Comparison of ENCODE assay signal across 27 cellular contexts in the genomic region with DNA sequence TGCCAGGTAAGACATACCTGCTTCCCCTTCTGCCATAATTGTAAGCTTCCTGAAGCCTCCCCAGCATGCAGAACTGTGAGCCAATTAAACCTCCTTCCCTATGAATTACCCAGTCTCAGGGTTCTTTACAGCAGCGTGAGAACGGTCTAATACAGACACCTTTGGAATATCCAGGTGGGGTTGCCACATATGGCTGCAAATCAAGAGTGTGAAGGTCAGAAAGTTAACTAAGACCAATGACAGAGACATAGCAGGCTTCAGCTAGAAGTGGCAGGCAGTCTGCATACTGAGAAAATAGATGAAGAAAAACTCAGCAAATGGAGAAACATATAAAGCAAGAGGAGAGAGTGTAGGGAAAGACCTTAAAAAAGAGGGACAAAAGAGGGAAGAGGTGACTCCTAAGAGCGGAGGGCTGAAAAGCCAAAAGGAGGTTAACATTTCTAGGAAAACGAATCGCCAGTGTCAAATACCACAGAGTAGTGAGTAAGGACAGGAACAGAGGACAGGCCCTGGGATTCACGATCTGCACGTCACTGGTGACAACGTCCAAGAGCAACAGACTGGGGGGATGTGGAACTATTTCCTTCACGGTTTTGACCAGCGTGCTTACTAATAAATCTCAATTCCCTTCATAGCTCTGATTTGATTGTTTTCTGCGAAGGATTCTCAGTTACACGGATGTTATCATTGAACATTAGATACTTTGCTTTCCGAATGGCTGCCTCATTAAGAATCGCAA. TPM values are rescaled to one million over a fixed set of nuclear protein-coding genes. Genes with fewer than 3 reads are reported as not detected.
DNase-seq lines count a peak whose midpoint lies in the region; ATAC-seq and TF ChIP-seq lines count a peak whose summit lies in the region.
"Had no signal": no experiment of that assay in that cellular context is flagged by ENCODE, and none has a peak within 500 bp of the region (broad histone marks: within the 10 kb centered on the region; RNA-seq: fewer than 3 reads in every experiment).

No MANE protein-coding gene starts in this region.

- H3K27ac Mint-ChIP-seq in CD8-positive, alpha-beta T cell, result no peak overlapping the region
- no peak overlapping the region for H3K27ac Mint-ChIP-seq in neural progenitor cell
- H3K27ac Mint-ChIP-seq: activated CD4-positive, alpha-beta T cell treated with anti-CD3 and anti-CD28 coated beads for 36 hours; activated CD8-positive, alpha-beta T cell treated with anti-CD3 and anti-CD28 coated beads, Interleukin-2, amount 10 ng/mL, durations not matched to agents 7 days and 5 days; activated T-helper 2 cell treated with anti-CD3 and anti-CD28 coated beads, Interferon-gamma antibody, Interleukin-2, Interleukin-4, amounts not matched to agents 10 μg/mL and 5 μg/mL and 100 μg/mL, durations not matched to agents 14 hours and 24 hours and 36 hours; memory B cell; stimulated activated naive CD8-positive, alpha-beta T cell treated with anti-CD3 and anti-CD28 coated beads, Interleukin-15, amount 100 ng/mL, for 72 hours had no signal

- no peaks in the 10 kb centered on the region for H3K36me3 Mint-ChIP-seq in CD8-positive, alpha-beta T cell
- H3K36me3 Mint-ChIP-seq in neural progenitor cell, result peaks cover 4% of the 10 kb centered on the region
- H3K36me3 Mint-ChIP-seq: memory B cell had no signal

- H3K9ac ChIP-seq in OCI-LY3 (ENCODE audit: low read length) (no peak overlapping the region; the same call in 1 of the 2 replicates), neural progenitor cell (no peak overlapping the region)
- H3K9ac ChIP-seq: KMS-11 had no signal

- H3F3A ChIP-seq in neural progenitor cell (ENCODE audit: low read depth), result peaks cover 6% of the 10 kb centered on the region

- peaks cover 29% of the 10 kb centered on the region for H3K4me1 Mint-ChIP-seq in CD8-positive, alpha-beta T cell (ENCODE audit: low read depth)
- H3K4me1 Mint-ChIP-seq in neural progenitor cell, result peaks cover 13% of the 10 kb centered on the region

- no peaks in the 10 kb centered on the region for H3K9me3 Mint-ChIP-seq in CD8-positive, alpha-beta T cell
- no peaks in the 10 kb centered on the region for H3K9me3 Mint-ChIP-seq in neural progenitor cell
- H3K9me3 Mint-ChIP-seq: activated T-helper 2 cell treated with anti-CD3 and anti-CD28 coated beads, Interferon-gamma antibody, Interleukin-2, Interleukin-4, amounts not matched to agents 10 μg/mL and 5 μg/mL and 100 μg/mL, durations not matched to agents 14 hours and 24 hours and 36 hours; memory B cell; stimulated activated naive CD8-positive, alpha-beta T cell treated with anti-CD3 and anti-CD28 coated beads, Interleukin-15, amount 100 ng/mL, for 72 hours had no signal

- H3K9me3 ChIP-seq in CD8-positive, alpha-beta T cell (ENCODE audit: low read length), result no peaks in the 10 kb centered on the region
- H3K9me3 ChIP-seq in OCI-LY3 (ENCODE audit: insufficient read depth, low read length) (no peaks in the 10 kb centered on the region), neural progenitor cell (ENCODE audit: low read depth) (no peaks in the 10 kb centered on the region)
- H3K9me3 ChIP-seq: BE2C, gastrocnemius medialis, MG63 had no signal

- peaks cover 5% of the 10 kb centered on the region for H3K27me3 Mint-ChIP-seq in CD8-positive, alpha-beta T cell (ENCODE audit: low read depth)
- peaks cover 31% of the 10 kb centered on the region for H3K27me3 Mint-ChIP-seq in neural progenitor cell (ENCODE audit: insufficient read depth, low read depth)

- H4K20me1 ChIP-seq in OCI-LY3 (ENCODE audit: insufficient read depth, low read length) (no peaks in the 10 kb centered on the region), neural progenitor cell (ENCODE audit: low read depth) (no peaks in the 10 kb centered on the region)

- TF ChIP-seq CTCF in CD8-positive, alpha-beta T cell (IDR thresholded peaks at IDR 0.05), result no peak
- no peak for TF ChIP-seq CTCF in OCI-LY3 (IDR thresholded peaks at IDR 0.05; ENCODE audit: low read depth, low read length)
- no peak for TF ChIP-seq CTCF in neural progenitor cell (IDR thresholded peaks at IDR 0.05)

- POLR2A ChIA-PET in CD8-positive, alpha-beta T cell (lab: Charles Lee), result interaction anchor here (2.1 to 2.8 kb wide), 3 partner anchors 143 to 190 kb away, joined by 8 to 18 read pairs (median 16); partner anchors contain the start of genes NDUFB6, RIGI and SMIM27

- peaks cover 23% of the 10 kb centered on the region for H3K4me1 ChIP-seq in CD8-positive, alpha-beta T cell (ENCODE audit: insufficient read depth, low read length)
- H3K4me1 ChIP-seq in OCI-LY3 (ENCODE audit: low read length) (peaks cover 19% of the 10 kb centered on the region), neural progenitor cell (no peaks in the 10 kb centered on the region)
- H3K4me1 ChIP-seq: BE2C had no signal

- no peaks in the 10 kb centered on the region for H3K27me3 ChIP-seq in CD8-positive, alpha-beta T cell (ENCODE audit: insufficient read depth, low read length)
- H3K27me3 ChIP-seq in OCI-LY3 (ENCODE audit: low read depth, low read length) (peaks cover 41% of the 10 kb centered on the region), neural progenitor cell (peaks cover 54% of the 10 kb centered on the region)
- H3K27me3 ChIP-seq: gastrocnemius medialis, MG63 had no signal

- no peak for ATAC-seq in CD8-positive, alpha-beta T cell
- peak; percentile 8 for ATAC-seq in left lobe of liver
- ATAC-seq: activated CD4-positive, alpha-beta T cell treated with anti-CD3 and anti-CD28 coated beads for 36 hours; activated CD8-positive, alpha-beta T cell treated with anti-CD3 and anti-CD28 coated beads, Interleukin-2, amount 10 ng/mL, durations not matched to agents 7 days and 5 days; gastrocnemius medialis; Right ventricle myocardium inferior; SK-N-SH treated with all-trans-retinoic acid at 6 μM for 48 hours; stimulated activated naive CD8-positive, alpha-beta T cell treated with anti-CD3 and anti-CD28 coated beads, Interleukin-15, amount 100 ng/mL, for 72 hours had no signal

- CTCF ChIA-PET in CD8-positive, alpha-beta T cell (lab: Charles Lee), result interaction anchor here (0.8 to 5.0 kb wide), 7 partner anchors 30 to 198 kb away, joined by 3 to 67 read pairs (median 4); partner anchors contain the start of genes NDUFB6 and RIGI

- no peak overlapping the region for H3K4me3 ChIP-seq in CD8-positive, alpha-beta T cell (ENCODE audit: low read depth, low read length)
- peak overlapping the region; percentile 41; the same call in 1 of the 2 replicates for H3K4me3 ChIP-seq in OCI-LY3 (ENCODE audit: low read length)
- no peak overlapping the region for H3K4me3 ChIP-seq in neural progenitor cell
- H3K4me3 ChIP-seq: hepatocyte had no signal

- H3K4me2 ChIP-seq in OCI-LY3 (ENCODE audit: low read length), result peak overlapping the region; percentile 89
- no peak overlapping the region for H3K4me2 ChIP-seq in neural progenitor cell
- H3K4me2 ChIP-seq: KMS-11 had no signal

- no peak for DNase-seq in CD8-positive, alpha-beta T cell
- DNase-seq in left lobe of liver (ENCODE audit: low spot score) (no peak), neural progenitor cell (ENCODE audit: low spot score) (no peak), NAMALWA (ENCODE audit: low spot score) (no peak)
- no peak for DNase-seq in stimulated activated CD4-positive, alpha-beta T cell treated with anti-CD3 and anti-CD28 coated beads, Interleukin-4, amount 100 ng/mL, for 1 hour
- DNase-seq in activated T-cell treated with anti-CD3 and anti-CD28 coated beads, Interleukin-2, amount 50 U/mL, for 48 hours, result no peak
- DNase-seq in activated CD4-positive, alpha-beta T cell treated with anti-CD3 and anti-CD28 coated beads for 48 hours, result no peak
- DNase-seq: ACHN; activated CD4-positive, alpha-beta T cell treated with anti-CD3 and anti-CD28 coated beads for 36 hours; activated CD8-positive, alpha-beta T cell treated with anti-CD3 and anti-CD28 coated beads, Interleukin-2, amount 10 ng/mL, durations not matched to agents 7 days and 5 days; activated naive CD4-positive, alpha-beta T cell treated with anti-CD3 and anti-CD28 coated beads, Interleukin-2, amount 50 U/mL, for 16 hours; anterior cingulate cortex; BE2C; COR-L47; DMS53; gastrocnemius medialis; MG63; NCI-H2029; NCI-H524 treated with DMSO at 0.1 percent for 48 hours; stimulated activated naive CD8-positive, alpha-beta T cell treated with anti-CD3 and anti-CD28 coated beads, Interleukin-15, amount 100 ng/mL, for 72 hours had no signal

- intact Hi-C loops in CD8-positive, alpha-beta T cell (cut with DNase I, micrococcal nuclease), result loop anchor here in 1 of 2 experiments (5.0 kb wide), 1 partner anchor 145 kb away; the partner anchor contains the start of gene RIGI

- no peak overlapping the region; the same call in 1 of the 2 replicates for H2AFZ ChIP-seq in OCI-LY3 (ENCODE audit: low read depth, low read length)
- no peak overlapping the region for H2AFZ ChIP-seq in neural progenitor cell (replicated peaks)

- H3K4me3 Mint-ChIP-seq in CD8-positive, alpha-beta T cell, result peak overlapping the region; percentile 13
- H3K4me3 Mint-ChIP-seq in neural progenitor cell, result peak overlapping the region; percentile 24

- no peaks in the 10 kb centered on the region for H3K36me3 ChIP-seq in CD8-positive, alpha-beta T cell (ENCODE audit: insufficient read depth, low read length)
- H3K36me3 ChIP-seq in OCI-LY3 (replicated peaks; ENCODE audit: low read depth, low read length) (no peaks in the 10 kb centered on the region), neural progenitor cell (no peaks in the 10 kb centered on the region)
- H3K36me3 ChIP-seq: BE2C, gastrocnemius medialis, MG63 had no signal

- no peaks in the 10 kb centered on the region for H3K79me2 ChIP-seq in OCI-LY3 (ENCODE audit: low read length)
- peaks cover 6% of the 10 kb centered on the region for H3K79me2 ChIP-seq in neural progenitor cell (ENCODE audit: low read depth)

- H3K27ac ChIP-seq in CD8-positive, alpha-beta T cell (ENCODE audit: low read depth, low read length), result no peak overlapping the region
- H3K27ac ChIP-seq in OCI-LY3 (ENCODE audit: low read length) (no peak overlapping the region), neural progenitor cell (no peak overlapping the region)
- H3K27ac ChIP-seq: KMS-11 had no signal

RNA-seq across cellular contexts. Expression of gene ACO1, which starts 1.7 kb away (rescaled TPM):
- total RNA-seq in CD8-positive, alpha-beta T cell, result 1 to 10 TPM; 3.1 to 3.6 TPM
- total RNA-seq in left lobe of liver (102 TPM), neural progenitor cell (ENCODE audit: low replicate concordance) (37.6 and 38.2 TPM in 2 replicates)
